18 cellular contexts compared by ENCODE assay signal in genomic region chr19:7137120-7137519, GRCh38.
"Had no signal": no experiment of that assay in that cellular context is flagged by ENCODE, and none has a peak within 500 bp of the region (broad histone marks: within the 10 kb centered on the region; RNA-seq: fewer than 3 reads in every experiment).

No MANE protein-coding gene starts in this region.

- H3K4me3 ChIP-seq: dorsolateral prefrontal cortex, left ventricle myocardium inferior, lower lobe of right lung, right atrium auricular region, smooth muscle cell, tibial artery, upper lobe of left lung, uterus had no signal

- H3K9me3 ChIP-seq: lower lobe of right lung, right atrium auricular region, tibial artery, upper lobe of left lung, uterus had no signal

- H3K4me1 ChIP-seq: lower lobe of right lung, upper lobe of left lung, uterus had no signal

- ATAC-seq: esophagus mucosa, left cardiac atrium, lower lobe of right lung, natural killer cell had no signal

- H3K27ac ChIP-seq: dorsolateral prefrontal cortex, lower lobe of right lung, right atrium auricular region, tibial artery, upper lobe of left lung had no signal

- H3K4me2 ChIP-seq: smooth muscle cell had no signal

- H3K36me3 ChIP-seq: uterus had no signal

- FAIRE-seq: endometrium, kidney had no signal

- DNase-seq: cortex of kidney; dorsolateral prefrontal cortex; effector CD8-positive, alpha-beta T cell; immature natural killer cell; kidney; left cardiac atrium; left ventricle myocardium inferior; lower lobe of right lung; natural killer cell; stimulated activated CD4-positive, alpha-beta T cell treated with anti-CD3 and anti-CD28 coated beads, Interleukin-2, amount 100 ng/mL, for 48 hours; stimulated activated naive CD4-positive, alpha-beta T cell treated with Interleukin-2 at 50 U/mL for 16 hours; upper lobe of left lung; uterus had no signal

- H3K27me3 ChIP-seq: dorsolateral prefrontal cortex, right atrium auricular region, tibial artery, upper lobe of left lung, uterus had no signal
